ENCODE assay signal across 8 cellular contexts in the genomic region with DNA sequence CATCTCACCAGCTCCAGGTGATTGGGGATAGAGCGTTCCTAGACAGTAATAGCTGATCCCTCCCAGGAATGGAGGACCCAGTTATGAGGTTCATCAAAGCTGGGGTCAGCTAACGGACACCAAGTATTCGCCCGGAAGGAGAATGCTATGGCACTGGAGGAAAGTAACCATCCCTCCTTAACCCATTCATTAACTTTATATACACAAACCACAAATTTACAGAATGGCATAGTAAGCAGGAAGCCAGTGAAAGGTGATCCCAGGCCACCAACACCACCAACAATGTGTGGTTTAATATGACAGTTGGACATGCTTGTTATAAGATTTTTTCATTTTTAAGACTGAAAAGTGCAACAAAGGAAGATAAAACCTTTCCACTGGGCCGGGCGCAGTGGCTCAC.
"Had no signal": no experiment of that assay in that cellular context is flagged by ENCODE, and none has a peak within 500 bp of the region (broad histone marks: within the 10 kb centered on the region; RNA-seq: fewer than 3 reads in every experiment).

No MANE protein-coding gene starts in this region.

- H3K9me3 Mint-ChIP-seq: IgD-negative memory B cell had no signal

- H3K36me3 Mint-ChIP-seq: IgD-negative memory B cell had no signal

- H2AFZ ChIP-seq: GM23338 had no signal

- H3K4me3 ChIP-seq: GM23338 had no signal

- H3K27ac Mint-ChIP-seq: GM23338, IgD-negative memory B cell had no signal

- ATAC-seq: GM23338, HepG2 had no signal

- DNase-seq: H7, HCEC 1CT, KBM-7 had no signal

- H3K4me3 Mint-ChIP-seq: GM23338, IgD-negative memory B cell had no signal

- H3K27ac ChIP-seq: HL-60 had no signal

- H3K4me2 ChIP-seq: GM23338 had no signal

- FAIRE-seq: H1, HepG2 had no signal
